8 cellular contexts compared by ENCODE assay signal in the genomic region with DNA sequence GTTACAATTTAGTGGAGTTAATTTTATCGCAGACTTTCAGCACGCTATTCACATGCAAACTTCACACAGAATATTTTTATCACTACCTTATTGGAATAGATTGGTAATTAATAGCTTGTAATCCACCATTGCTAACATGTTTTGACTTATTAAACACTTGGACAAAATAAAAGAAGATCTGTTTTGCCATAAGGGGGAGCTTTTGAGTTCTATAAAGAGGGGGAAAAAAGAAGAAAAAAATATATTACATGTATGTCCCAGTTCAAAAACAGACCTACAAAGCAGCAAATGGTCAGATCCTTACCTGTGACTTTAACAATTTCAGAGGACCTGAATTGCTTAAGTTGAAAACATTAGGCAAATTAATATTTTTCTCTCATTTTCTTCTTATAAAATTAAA. TPM values are rescaled to one million over a fixed set of nuclear protein-coding genes. Genes with fewer than 3 reads are reported as not detected.
DNase-seq lines count a peak whose midpoint lies in the region; ATAC-seq and TF ChIP-seq lines count a peak whose summit lies in the region.

No MANE protein-coding gene starts in this region.

- H3K36me3 Mint-ChIP-seq in endothelial cell (ENCODE audit: low read depth, unreplicated experiment) (no peaks in the 10 kb centered on the region), progenitor cell of endocrine pancreas (ENCODE audit: insufficient read depth) (no peaks in the 10 kb centered on the region)
- H3K36me3 Mint-ChIP-seq in activated T-helper 1 cell treated with anti-CD3 and anti-CD28 coated beads, Interleukin-12 subunit alpha, Interleukin-12 subunit beta, Interleukin-2, Interleukin-4 antibody, amounts not matched to agents 30 ng/mL and 10 ng/mL and 1 ng/mL, durations not matched to agents 14 hours and 24 hours and 36 hours (ENCODE audit: low read depth) = peaks cover 1% of the 10 kb centered on the region
- H3K36me3 Mint-ChIP-seq in stimulated activated naive B cell treated with anti-CD40 and anti-IgM and Interleukin-4, amounts not matched to agents 10 μg/mL and 1 μg/mL and 100 μg/mL, for 72 hours = peaks cover 2 to 3% of the 10 kb centered on the region in 2 donors
- H3K36me3 Mint-ChIP-seq in activated T-helper 2 cell treated with anti-CD3 and anti-CD28 coated beads, Interferon-gamma antibody, Interleukin-2, Interleukin-4, amounts not matched to agents 10 μg/mL and 5 μg/mL and 100 μg/mL, durations not matched to agents 14 hours and 24 hours and 36 hours (ENCODE audit: low read depth) = no peaks in the 10 kb centered on the region

- TF ChIP-seq CTCF in GM12873 (IDR thresholded peaks at IDR 0.05; ENCODE audit: insufficient read depth, low read depth, low read length, missing control alignments) (peak; percentile 10), endothelial cell (IDR thresholded peaks at IDR 0.05; ENCODE audit: unreplicated experiment) (peak; percentile 29), progenitor cell of endocrine pancreas (IDR thresholded peaks at IDR 0.05; ENCODE audit: unreplicated experiment) (peak; percentile 48)

- H3K4me3 Mint-ChIP-seq in endothelial cell (ENCODE audit: unreplicated experiment) (no peak overlapping the region), progenitor cell of endocrine pancreas (ENCODE audit: low read depth) (no peak overlapping the region)
- H3K4me3 Mint-ChIP-seq in activated T-helper 1 cell treated with anti-CD3 and anti-CD28 coated beads, Interleukin-12 subunit alpha, Interleukin-12 subunit beta, Interleukin-2, Interleukin-4 antibody, amounts not matched to agents 30 ng/mL and 10 ng/mL and 1 ng/mL, durations not matched to agents 14 hours and 24 hours and 36 hours = no peak overlapping the region
- H3K4me3 Mint-ChIP-seq in stimulated activated naive B cell treated with anti-CD40 and anti-IgM and Interleukin-4, amounts not matched to agents 10 μg/mL and 1 μg/mL and 100 μg/mL, for 72 hours = no peak overlapping the region
- no peak overlapping the region for H3K4me3 Mint-ChIP-seq in activated T-helper 2 cell treated with anti-CD3 and anti-CD28 coated beads, Interferon-gamma antibody, Interleukin-2, Interleukin-4, amounts not matched to agents 10 μg/mL and 5 μg/mL and 100 μg/mL, durations not matched to agents 14 hours and 24 hours and 36 hours (ENCODE audit: low read depth)

- peaks cover 8% of the 10 kb centered on the region for H3K27me3 Mint-ChIP-seq in endothelial cell (ENCODE audit: unreplicated experiment)
- peaks cover 67% of the 10 kb centered on the region for H3K27me3 Mint-ChIP-seq in progenitor cell of endocrine pancreas
- H3K27me3 Mint-ChIP-seq in activated T-helper 1 cell treated with anti-CD3 and anti-CD28 coated beads, Interleukin-12 subunit alpha, Interleukin-12 subunit beta, Interleukin-2, Interleukin-4 antibody, amounts not matched to agents 30 ng/mL and 10 ng/mL and 1 ng/mL, durations not matched to agents 14 hours and 24 hours and 36 hours (ENCODE audit: insufficient read depth) = peaks cover 60% of the 10 kb centered on the region
- peaks cover 58 to 72% of the 10 kb centered on the region in 2 donors for H3K27me3 Mint-ChIP-seq in stimulated activated naive B cell treated with anti-CD40 and anti-IgM and Interleukin-4, amounts not matched to agents 10 μg/mL and 1 μg/mL and 100 μg/mL, for 72 hours
- peaks cover 59% of the 10 kb centered on the region for H3K27me3 Mint-ChIP-seq in activated T-helper 2 cell treated with anti-CD3 and anti-CD28 coated beads, Interferon-gamma antibody, Interleukin-2, Interleukin-4, amounts not matched to agents 10 μg/mL and 5 μg/mL and 100 μg/mL, durations not matched to agents 14 hours and 24 hours and 36 hours (ENCODE audit: low read depth)

- ATAC-seq in GM19328 (IDR thresholded peaks at IDR 0.05; ENCODE audit: unreplicated experiment) = no peak
- no peak for ATAC-seq in stimulated activated naive B cell treated with anti-CD40 and anti-IgM and Interleukin-4, amounts not matched to agents 10 μg/mL and 1 μg/mL and 100 μg/mL, for 72 hours (replicated peaks)

- intact Hi-C loops in activated T-helper 1 cell treated with anti-CD3 and anti-CD28 coated beads, Interleukin-12 subunit alpha, Interleukin-12 subunit beta, Interleukin-2, Interleukin-4 antibody, amounts not matched to agents 30 ng/mL and 10 ng/mL and 1 ng/mL, durations not matched to agents 14 hours and 24 hours and 36 hours (cut with micrococcal nuclease) = no loop called here
- intact Hi-C loops in activated T-helper 2 cell treated with anti-CD3 and anti-CD28 coated beads, Interferon-gamma antibody, Interleukin-2, Interleukin-4, amounts not matched to agents 10 μg/mL and 5 μg/mL and 100 μg/mL, durations not matched to agents 14 hours and 24 hours and 36 hours (cut with micrococcal nuclease) = loop anchor here (10.0 kb wide), 1 partner anchor 512 kb away; no protein-coding TSS in a partner anchor

- H3K27ac Mint-ChIP-seq in endothelial cell (ENCODE audit: unreplicated experiment) (no peak overlapping the region), progenitor cell of endocrine pancreas (peak overlapping the region; percentile 2)
- no peak overlapping the region for H3K27ac Mint-ChIP-seq in activated T-helper 1 cell treated with anti-CD3 and anti-CD28 coated beads, Interleukin-12 subunit alpha, Interleukin-12 subunit beta, Interleukin-2, Interleukin-4 antibody, amounts not matched to agents 30 ng/mL and 10 ng/mL and 1 ng/mL, durations not matched to agents 14 hours and 24 hours and 36 hours
- no peak overlapping the region for H3K27ac Mint-ChIP-seq in stimulated activated naive B cell treated with anti-CD40 and anti-IgM and Interleukin-4, amounts not matched to agents 10 μg/mL and 1 μg/mL and 100 μg/mL, for 72 hours
- no peak overlapping the region for H3K27ac Mint-ChIP-seq in activated T-helper 2 cell treated with anti-CD3 and anti-CD28 coated beads, Interferon-gamma antibody, Interleukin-2, Interleukin-4, amounts not matched to agents 10 μg/mL and 5 μg/mL and 100 μg/mL, durations not matched to agents 14 hours and 24 hours and 36 hours

- no peaks in the 10 kb centered on the region for H3K9me3 Mint-ChIP-seq in endothelial cell (ENCODE audit: unreplicated experiment)
- H3K9me3 Mint-ChIP-seq in progenitor cell of endocrine pancreas (ENCODE audit: low read depth) = no peaks in the 10 kb centered on the region
- no peaks in the 10 kb centered on the region for H3K9me3 Mint-ChIP-seq in activated T-helper 1 cell treated with anti-CD3 and anti-CD28 coated beads, Interleukin-12 subunit alpha, Interleukin-12 subunit beta, Interleukin-2, Interleukin-4 antibody, amounts not matched to agents 30 ng/mL and 10 ng/mL and 1 ng/mL, durations not matched to agents 14 hours and 24 hours and 36 hours
- H3K9me3 Mint-ChIP-seq in stimulated activated naive B cell treated with anti-CD40 and anti-IgM and Interleukin-4, amounts not matched to agents 10 μg/mL and 1 μg/mL and 100 μg/mL, for 72 hours = peaks cover 0 to 2% of the 10 kb centered on the region in 2 donors
- H3K9me3 Mint-ChIP-seq in activated T-helper 2 cell treated with anti-CD3 and anti-CD28 coated beads, Interferon-gamma antibody, Interleukin-2, Interleukin-4, amounts not matched to agents 10 μg/mL and 5 μg/mL and 100 μg/mL, durations not matched to agents 14 hours and 24 hours and 36 hours = no peaks in the 10 kb centered on the region

- peaks cover 17% of the 10 kb centered on the region for H3K4me1 Mint-ChIP-seq in endothelial cell (ENCODE audit: unreplicated experiment)
- H3K4me1 Mint-ChIP-seq in progenitor cell of endocrine pancreas (ENCODE audit: low read depth) = peaks cover 28% of the 10 kb centered on the region
- peaks cover 9% of the 10 kb centered on the region for H3K4me1 Mint-ChIP-seq in activated T-helper 1 cell treated with anti-CD3 and anti-CD28 coated beads, Interleukin-12 subunit alpha, Interleukin-12 subunit beta, Interleukin-2, Interleukin-4 antibody, amounts not matched to agents 30 ng/mL and 10 ng/mL and 1 ng/mL, durations not matched to agents 14 hours and 24 hours and 36 hours (ENCODE audit: low read depth)
- H3K4me1 Mint-ChIP-seq in stimulated activated naive B cell treated with anti-CD40 and anti-IgM and Interleukin-4, amounts not matched to agents 10 μg/mL and 1 μg/mL and 100 μg/mL, for 72 hours = peaks cover 16 to 21% of the 10 kb centered on the region in 2 donors
- peaks cover 7% of the 10 kb centered on the region for H3K4me1 Mint-ChIP-seq in activated T-helper 2 cell treated with anti-CD3 and anti-CD28 coated beads, Interferon-gamma antibody, Interleukin-2, Interleukin-4, amounts not matched to agents 10 μg/mL and 5 μg/mL and 100 μg/mL, durations not matched to agents 14 hours and 24 hours and 36 hours (ENCODE audit: low read depth)

- DNase-seq in NCI-H748 (lab: John Stamatoyannopoulos, UW; ENCODE audit: unreplicated experiment) (peak; percentile 30), endothelial cell (ENCODE audit: low spot score) (no peak), progenitor cell of endocrine pancreas (ENCODE audit: low spot score, unreplicated experiment) (no peak)
- no peak for DNase-seq in activated T-helper 1 cell treated with anti-CD3 and anti-CD28 coated beads, Interleukin-12 subunit alpha, Interleukin-12 subunit beta, Interleukin-2, Interleukin-4 antibody, amounts not matched to agents 30 ng/mL and 10 ng/mL and 1 ng/mL, durations not matched to agents 14 hours and 24 hours and 36 hours (ENCODE audit: low spot score)
- no peak for DNase-seq in stimulated activated naive B cell treated with anti-CD40 and anti-IgM and Interleukin-4, amounts not matched to agents 10 μg/mL and 1 μg/mL and 100 μg/mL, for 72 hours
- DNase-seq in activated T-helper 2 cell treated with anti-CD3 and anti-CD28 coated beads, Interferon-gamma antibody, Interleukin-2, Interleukin-4, amounts not matched to agents 10 μg/mL and 5 μg/mL and 100 μg/mL, durations not matched to agents 14 hours and 24 hours and 36 hours (ENCODE audit: low spot score) = no peak

RNA-seq across cellular contexts. Expression of a gene that starts 1.2 kb away (rescaled TPM):
- 1.4 TPM for total RNA-seq in endothelial cell (ENCODE audit: unreplicated experiment)
- total RNA-seq in progenitor cell of endocrine pancreas = 0.33 and 0.36 TPM in 2 replicates
- not detected in 2 replicates for total RNA-seq in activated T-helper 1 cell treated with anti-CD3 and anti-CD28 coated beads, Interleukin-12 subunit alpha, Interleukin-12 subunit beta, Interleukin-2, Interleukin-4 antibody, amounts not matched to agents 30 ng/mL and 10 ng/mL and 1 ng/mL, durations not matched to agents 14 hours and 24 hours and 36 hours
- total RNA-seq in activated T-helper 2 cell treated with anti-CD3 and anti-CD28 coated beads, Interferon-gamma antibody, Interleukin-2, Interleukin-4, amounts not matched to agents 10 μg/mL and 5 μg/mL and 100 μg/mL, durations not matched to agents 14 hours and 24 hours and 36 hours = not detected in 2 replicates
